8 cellular contexts compared by ENCODE assay signal in genomic region chr19:19403373-19403901, GRCh38. TPM values are rescaled to one million over a fixed set of nuclear protein-coding genes. Genes with fewer than 3 reads are reported as not detected.
DNase-seq lines count a peak whose midpoint lies in the region; ATAC-seq, FAIRE-seq and TF ChIP-seq lines count a peak whose summit lies in the region.

No MANE protein-coding gene starts in this region.

- in situ Hi-C loops in K562 (cut with MboI), result no loop called here

- DNase-seq in Caco-2, result no peak
- DNase-seq in LHCN-M2 (ENCODE audit: low read depth), result peak; percentile 62
- peak in 3 of 4 experiments; percentile 32 to 71 (median 64) for DNase-seq in K562 (ENCODE audit: extremely low read depth in 1 of 4, low spot score in 3 of 4)
- no peak for DNase-seq in natural killer cell
- DNase-seq in WERI-Rb-1, result no peak
- DNase-seq in cerebellar cortex (ENCODE audit: low spot score), result no peak

- H2AFZ ChIP-seq in K562 (ENCODE audit: low read depth, low read length), result no peak overlapping the region

- H3K79me2 ChIP-seq in K562 (ENCODE audit: control insufficient read depth, insufficient read depth, low read length), result peaks cover 88% of the 10 kb centered on the region

- TF ChIP-seq RAD21 in K562 (CRISPR knock-in tag; conservative IDR thresholded peaks at IDR 0.05 in 1 of 2, IDR thresholded peaks at IDR 0.05 in 1 of 2), result no peak

- H3K36me3 ChIP-seq in Caco-2 (ENCODE audit: control insufficient read depth, insufficient read depth, low read length) (no peaks in the 10 kb centered on the region), K562 (ENCODE audit: control insufficient read depth, insufficient read depth, low read length) (peaks cover 21% of the 10 kb centered on the region; the same call in 2 of the 3 replicates), WERI-Rb-1 (no peaks in the 10 kb centered on the region)

- no peak overlapping the region for H3K4me3 ChIP-seq in Caco-2 (ENCODE audit: low read depth, low read length)
- H3K4me3 ChIP-seq in K562, result no peak overlapping the region
- H3K4me3 ChIP-seq in WERI-Rb-1 (ENCODE audit: low read depth, low read length), result no peak overlapping the region

- H3K9me3 Mint-ChIP-seq in Caco-2 (ENCODE audit: unreplicated experiment) (no peaks in the 10 kb centered on the region), natural killer cell (no peaks in the 10 kb centered on the region)

- TF ChIP-seq EP300 in K562 (IDR thresholded peaks at IDR 0.05; ENCODE audit: low read length), result no peak

- peak overlapping the region; percentile 45 to 56; a peak in 3 of 4 replicates for H3K9ac ChIP-seq in K562 (ENCODE audit: insufficient read depth in 1 of 2, low read depth in 2 of 2, low read length in 2 of 2)

- no peak for TF ChIP-seq POLR2A in K562 (conservative IDR thresholded peaks at IDR 0.05)

- H4K20me1 ChIP-seq in K562 (replicated peaks; ENCODE audit: control insufficient read depth, insufficient read depth, low read length), result peaks cover 20% of the 10 kb centered on the region

- CTCF ChIA-PET in Caco-2 (lab: Charles Lee) (no interaction called here), K562 (lab: Yijun Ruan, JAX; ENCODE audit: low intra/inter-chr PET ratio) (no interaction called here)

- H3K9me1 ChIP-seq in K562 (ENCODE audit: control insufficient read depth, insufficient read depth, low read length), result peaks cover 3% of the 10 kb centered on the region

- 29% methylated on average over 5 of the region's 5 CpGs for WGBS in K562 (ENCODE audit: insufficient coverage, low coverage, missing lambda C conversion rate)

- peak overlapping the region; percentile 47; the same call in 1 of the 2 replicates for H3K4me2 ChIP-seq in K562 (ENCODE audit: insufficient read depth, low read length)

- H3K36me3 Mint-ChIP-seq in Caco-2 (ENCODE audit: insufficient read depth, unreplicated experiment) (peaks cover 20% of the 10 kb centered on the region), natural killer cell (no peaks in the 10 kb centered on the region)

- H3K27ac ChIP-seq in K562 (ENCODE audit: extremely low read depth, low read depth, low read length) (peak overlapping the region; percentile 75), WERI-Rb-1 (no peak overlapping the region)

- intact Hi-C loops in Caco-2 (cut with micrococcal nuclease; ENCODE audit: unreplicated experiment) (no loop called here), K562 (cut with micrococcal nuclease) (loop anchor here (1.0 kb wide), 1 partner anchor 11 kb away; no protein-coding TSS in a partner anchor), natural killer cell (cut with micrococcal nuclease) (no loop called here)

- FAIRE-seq in K562 (lab: Jason Lieb, UNC), result peak; percentile 40

- H3K27me3 Mint-ChIP-seq in Caco-2 (ENCODE audit: insufficient read depth, unreplicated experiment) (no peaks in the 10 kb centered on the region), natural killer cell (ENCODE audit: low read depth in 2 of 2) (no peaks in the 10 kb centered on the region)

- H3K9me3 ChIP-seq in Caco-2, result no peaks in the 10 kb centered on the region
- no peaks in the 10 kb centered on the region for H3K9me3 ChIP-seq in K562 (replicated peaks; ENCODE audit: control insufficient read depth, insufficient read depth, low read depth, low read length)
- no peaks in the 10 kb centered on the region for H3K9me3 ChIP-seq in WERI-Rb-1 (ENCODE audit: severe bottlenecking)

- ATAC-seq in K562, result peak; percentile 35
- peak in 1 of 3 donors; percentile 25 for ATAC-seq in natural killer cell
- no peak for ATAC-seq in HG03045 (IDR thresholded peaks at IDR 0.05; ENCODE audit: unreplicated experiment)
- no peak for ATAC-seq in HG02610 (IDR thresholded peaks at IDR 0.05; ENCODE audit: unreplicated experiment)

- H3K27me3 ChIP-seq in Caco-2 (replicated peaks; ENCODE audit: control insufficient read depth, insufficient read depth, low read length) (no peaks in the 10 kb centered on the region), K562 (ENCODE audit: control insufficient read depth in 2 of 2, insufficient read depth in 2 of 2, low read length in 2 of 2) (no peaks in the 10 kb centered on the region), WERI-Rb-1 (ENCODE audit: insufficient read depth, low read depth, severe bottlenecking) (no peaks in the 10 kb centered on the region)

- H3K27ac Mint-ChIP-seq in Caco-2 (ENCODE audit: unreplicated experiment) (peak overlapping the region; percentile 70), natural killer cell (peak overlapping the region; percentile 69 to 90)

- H3K4me1 Mint-ChIP-seq in Caco-2 (ENCODE audit: low read depth, unreplicated experiment) (peaks cover 9% of the 10 kb centered on the region), natural killer cell (peaks cover 53% of the 10 kb centered on the region in 2 donors)

- peaks cover 20% of the 10 kb centered on the region for H3K4me1 ChIP-seq in Caco-2
- H3K4me1 ChIP-seq in K562 (replicated peaks in 1 of 2; ENCODE audit: control insufficient read depth in 2 of 2, insufficient read depth in 2 of 2, low read length in 2 of 2), result peaks cover 36 to 44% of the 10 kb centered on the region in 2 experiments

- BruUV-seq in Caco-2 (replicated peaks; lab: Mats Ljungman, UMichigan) (no TSS peak), K562 (replicated peaks; lab: Mats Ljungman, UMichigan) (no TSS peak)

- TF ChIP-seq CTCF in Caco-2 (IDR thresholded peaks at IDR 0.05; ENCODE audit: insufficient read depth in 1 of 2, low read depth in 1 of 2, low read length in 1 of 2, severe bottlenecking in 1 of 2, unreplicated experiment in 1 of 2), result no peak
- TF ChIP-seq CTCF in K562 (IDR thresholded peaks at IDR 0.05 in 2 of 3, conservative IDR thresholded peaks at IDR 0.05 in 1 of 3; ENCODE audit: insufficient read depth in 2 of 3, low read depth in 1 of 3, low read length in 3 of 3), result no peak
- no peak for TF ChIP-seq CTCF in natural killer cell (IDR thresholded peaks at IDR 0.05)
- TF ChIP-seq CTCF in WERI-Rb-1 (IDR thresholded peaks at IDR 0.05; ENCODE audit: low read depth, low read length), result no peak

- H3K4me3 Mint-ChIP-seq in Caco-2 (ENCODE audit: unreplicated experiment), result peak overlapping the region; percentile 95
- H3K4me3 Mint-ChIP-seq in natural killer cell, result peak overlapping the region; percentile 63

- POLR2A ChIA-PET in Caco-2 (lab: Charles Lee) (no interaction called here), K562 (lab: Yijun Ruan, JAX) (interaction anchor here (0.8 to 1.6 kb wide), 7 partner anchors 8 to 1621 kb away, joined by 3 to 9 read pairs (median 3); no protein-coding TSS in a partner anchor)

TF ChIP-seq in K562, 482 proteins besides CTCF, POLR2A, EP300 and RAD21 (continues in another document):
- TF ChIP-seq FOXA3 (CRISPR knock-in tag; conservative IDR thresholded peaks at IDR 0.05 in 1 of 2, IDR thresholded peaks at IDR 0.05 in 1 of 2), result no peak
- TF ChIP-seq EP400 (IDR thresholded peaks at IDR 0.05), result peak; percentile 49; the same call in 1 of the 2 replicates
- 0 out of 2 replicates have a peak, but pooled peaks have one; percentile 23 for TF ChIP-seq XRCC5 (IDR thresholded peaks at IDR 0.05; ENCODE audit: low read depth, low read length)
- peak; percentile 54 for TF ChIP-seq FOS (IDR thresholded peaks at IDR 0.05; ENCODE audit: extremely low read depth, insufficient read length)
- TF ChIP-seq CCAR2 (IDR thresholded peaks at IDR 0.05; ENCODE audit: low read depth, low read length), result no peak
- TF ChIP-seq SMARCC2 (IDR thresholded peaks at IDR 0.05; ENCODE audit: low read depth), result peak; percentile 50; the same call in 1 of the 2 replicates
- TF ChIP-seq HDAC1 (IDR thresholded peaks at IDR 0.05), result peak in 1 of 2 experiments; percentile 48; a peak in 1 of 4 replicates
- TF ChIP-seq COPS2 (conservative IDR thresholded peaks at IDR 0.05), result no peak
- TF ChIP-seq ZNF347 (CRISPR knock-in tag; IDR thresholded peaks at IDR 0.05; ENCODE audit: low read depth), result no peak
- peak; percentile 98 for TF ChIP-seq ZNF384 (IDR thresholded peaks at IDR 0.05; ENCODE audit: low read depth, low read length)
- no peak for TF ChIP-seq RBM17 (IDR thresholded peaks at IDR 0.05; ENCODE audit: borderline replicate concordance, low read depth, low read length)
- TF ChIP-seq, protein P1, sequence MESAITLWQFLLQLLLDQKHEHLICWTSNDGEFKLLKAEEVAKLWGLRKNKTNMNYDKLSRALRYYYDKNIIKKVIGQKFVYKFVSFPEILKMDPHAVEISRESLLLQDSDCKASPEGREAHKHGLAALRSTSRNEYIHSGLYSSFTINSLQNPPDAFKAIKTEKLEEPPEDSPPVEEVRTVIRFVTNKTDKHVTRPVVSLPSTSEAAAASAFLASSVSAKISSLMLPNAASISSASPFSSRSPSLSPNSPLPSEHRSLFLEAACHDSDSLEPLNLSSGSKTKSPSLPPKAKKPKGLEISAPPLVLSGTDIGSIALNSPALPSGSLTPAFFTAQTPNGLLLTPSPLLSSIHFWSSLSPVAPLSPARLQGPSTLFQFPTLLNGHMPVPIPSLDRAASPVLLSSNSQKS (CRISPR knock-in tag; IDR thresholded peaks at IDR 0.05), result no peak

RNA-seq across cellular contexts. Expression of gene GATAD2A, which starts 2.0 kb away (rescaled TPM):
- 118 and 126 TPM in 2 replicates for total RNA-seq in Caco-2 (2022)
- total RNA-seq in LHCN-M2 (2014; rRNA removed), result 60.7 and 64.1 TPM in 2 replicates
- 44.2 TPM for polyA plus RNA-seq in LHCN-M2 (2012)
- 64.2 and 71.9 TPM in 2 replicates for total RNA-seq in K562 (2011; cell fraction: chromatin; rRNA removed; ENCODE audit: low replicate concordance)
- 40.3 and 42.0 TPM in 2 replicates for total RNA-seq in K562 (2011; cell fraction: nucleolus; rRNA removed)
- total RNA-seq in K562 (2011; cell fraction: nucleoplasm; rRNA removed), result 44.1 and 58.8 TPM in 2 replicates
- 114 and 141 TPM in 2 replicates for total RNA-seq in K562 (2014; rRNA removed)
- 36.3 and 39.2 TPM in 2 replicates for total RNA-seq in K562 (2014; rRNA removed; fragmentation: Illumina TruSeq; extraction: Trizol)
- total RNA-seq in K562 (2015; rRNA removed; fragmentation: Illumina TruSeq; extraction: Trizol), result 61.2 and 65.5 TPM in 2 replicates
- 215 and 226 TPM in 2 replicates for total RNA-seq in K562 (2021)
- 25.4 and 33.0 TPM in 2 replicates for polyA plus RNA-seq in K562 (2011; rRNA removed)
- polyA plus RNA-seq in K562 (2011; cell fraction: cytosol; rRNA removed), result 21.1 and 45.0 TPM in 2 replicates
- 23.6 and 33.3 TPM in 2 replicates for polyA plus RNA-seq in K562 (2011; cell fraction: nucleus; rRNA removed)
- 44.9 and 60.8 TPM in 2 replicates for polyA plus RNA-seq in K562 (2012)
- polyA plus RNA-seq in K562 (2014; fragmentation: Illumina TruSeq; extraction: Trizol), result 44.2 and 80.9 TPM in 2 replicates
- polyA plus RNA-seq in K562 (2014; fragmentation: Nextera tagmentation; extraction: Ambion mirVana), result 1 to 10 TPM; 2.4 to 5.1 TPM
- 88.4 and 112 TPM in 2 replicates for polyA plus RNA-seq in K562 (2014; rRNA removed)
- 33.1 and 40.4 TPM in 2 replicates for polyA minus RNA-seq in K562 (2011; rRNA and poly(A)+ RNA removed)
- 55.4 and 91.3 TPM in 2 replicates for polyA minus RNA-seq in K562 (2011; cell fraction: cytosol; rRNA and poly(A)+ RNA removed)
- polyA minus RNA-seq in K562 (2011; cell fraction: nucleus; rRNA and poly(A)+ RNA removed), result 12.5 and 17.4 TPM in 2 replicates
- 100 to 1,000 TPM; 209 to 232 (median 230) TPM for total RNA-seq in natural killer cell

Comparison
In these comparisons a context has a peak if more than half of its experiments do, and no peak if none do; other contexts are left out.
1. DNase-seq: peak in LHCN-M2 (single experiment) and K562 (3 of 4); none in Caco-2 (0 of 2), natural killer cell (single experiment), WERI-Rb-1 (single experiment) and cerebellar cortex (single experiment).